In genomic region chr15:51191766-51192165, GRCh38 we compare ENCODE assay signal across 26 cellular contexts.
DNase-seq lines count a peak whose midpoint lies in the region; TF ChIP-seq lines count a peak whose summit lies in the region.
"Had no signal": no experiment of that assay in that cellular context is flagged by ENCODE, and none has a peak within 500 bp of the region (broad histone marks: within the 10 kb centered on the region; RNA-seq: fewer than 3 reads in every experiment).

No MANE protein-coding gene starts in this region.

- H3K36me3 ChIP-seq in mammary epithelial cell (ENCODE audit: insufficient read depth, low read length), result no peaks in the 10 kb centered on the region
- H3K36me3 ChIP-seq in spleen, result no peaks in the 10 kb centered on the region
- H3K36me3 ChIP-seq in WERI-Rb-1, result no peaks in the 10 kb centered on the region
- H3K36me3 ChIP-seq: left lung, suprapubic skin, vagina had no signal

- no TSS peak for BruUV-seq in mammary epithelial cell (replicated peaks; lab: Mats Ljungman, UMichigan)

- peak overlapping the region; percentile 21 to 35 (median 25) for H3K27ac Mint-ChIP-seq in nephron
- H3K27ac Mint-ChIP-seq: activated B cell treated with CpG ODN at 0.5 μM for 24 hours; activated naive CD4-positive, alpha-beta T cell treated with anti-CD3 and anti-CD28 coated beads, Interleukin-2, amount 50 U/mL, for 72 hours; activated T-helper 2 cell treated with anti-CD3 and anti-CD28 coated beads, Interferon-gamma antibody, Interleukin-2, Interleukin-4, amounts not matched to agents 10 μg/mL and 5 μg/mL and 100 μg/mL, durations not matched to agents 14 hours and 24 hours and 36 hours; CD4-positive, alpha-beta memory T cell; IgD-negative memory B cell; immature natural killer cell; stimulated activated effector memory CD8-positive, alpha-beta T cell treated with anti-CD3 and anti-CD28 coated beads, Interleukin-12 subunit alpha, Interleukin-12 subunit beta, amount 100 ng/mL, for 72 hours had no signal

- DNase-seq in NCI-H69 (lab: John Stamatoyannopoulos, UW) (peak; percentile 29), mammary epithelial cell (peak; percentile 81), spleen (no peak), WERI-Rb-1 (no peak), OCI-M1 (lab: John Stamatoyannopoulos, UW) (no peak), KBM-7 (no peak)
- DNase-seq: activated B cell treated with CpG ODN at 0.5 μM for 24 hours; activated CD4-positive, alpha-beta T cell treated with anti-CD3 and anti-CD28 coated beads, Interleukin-2, amount 50 U/mL, for 4 hours; activated CD8-positive, alpha-beta memory T cell treated with anti-CD3 and anti-CD28 coated beads, Interleukin-2, amount 50 U/mL, for 4 hours; CD4-positive, alpha-beta memory T cell; EL; HCEC 1CT; immature natural killer cell; left lung; NCI-H1417 treated with DMSO at 0.1 percent for 48 hours; NCI-H446; stimulated activated CD4-positive, alpha-beta T cell treated with anti-CD3 and anti-CD28 coated beads, Interleukin-2, amount 100 ng/mL, for 48 hours; SW 1271 had no signal

- TF ChIP-seq POLR2A in spleen (IDR thresholded peaks at IDR 0.05), result no peak

- H3K27me3 Mint-ChIP-seq in nephron (ENCODE audit: low read depth), result peaks cover 29% of the 10 kb centered on the region

- TF ChIP-seq CTCF in mammary epithelial cell (conservative IDR thresholded peaks at IDR 0.05 in 1 of 2, IDR thresholded peaks at IDR 0.05 in 1 of 2; ENCODE audit: extremely low read depth in 1 of 2, insufficient read depth in 1 of 2, low read depth in 1 of 2, low read length in 2 of 2) (no peak), nephron (IDR thresholded peaks at IDR 0.05; ENCODE audit: unreplicated experiment in 3 of 3) (no peak), spleen (IDR thresholded peaks at IDR 0.05 in 8 of 11, conservative IDR thresholded peaks at IDR 0.05 in 3 of 11) (no peak), WERI-Rb-1 (IDR thresholded peaks at IDR 0.05; ENCODE audit: low read depth, low read length) (no peak)

- peak overlapping the region; percentile 82 for H2AFZ ChIP-seq in mammary epithelial cell (ENCODE audit: low read depth, low read length)

- in situ Hi-C loops in mammary epithelial cell (cut with MboI; ENCODE audit: low sequenced_read_pairs in 2 of 2), result no loop called here
- in situ Hi-C loops in KBM-7 (cut with MboI; ENCODE audit: low pct_unique_long_range_greater_than_20kb, low sequenced_read_pairs), result no loop called here

- H3K4me2 ChIP-seq in mammary epithelial cell (ENCODE audit: insufficient read depth, low read depth, low read length), result peak overlapping the region; percentile 71

- no peaks in the 10 kb centered on the region for H4K20me1 ChIP-seq in mammary epithelial cell (ENCODE audit: insufficient read depth, low read length)

- H3K27ac ChIP-seq in mammary epithelial cell (ENCODE audit: insufficient read depth, low read depth, low read length) (peak overlapping the region; percentile 82), spleen (peak overlapping the region in 7 of 8 donors; percentile 46 to 79 (median 71)), WERI-Rb-1 (no peak overlapping the region)
- H3K27ac ChIP-seq: suprapubic skin, vagina had no signal

- H3K9me3 ChIP-seq in mammary epithelial cell (replicated peaks; ENCODE audit: insufficient read depth, low read length) (no peaks in the 10 kb centered on the region), spleen (no peaks in the 10 kb centered on the region), WERI-Rb-1 (ENCODE audit: severe bottlenecking) (no peaks in the 10 kb centered on the region)
- H3K9me3 ChIP-seq: left lung, suprapubic skin, vagina had no signal

- H3K4me3 Mint-ChIP-seq in nephron, result peak overlapping the region in 2 of 3 experiments; percentile 7 to 31
- H3K4me3 Mint-ChIP-seq: activated B cell treated with CpG ODN at 0.5 μM for 24 hours; CD4-positive, alpha-beta memory T cell; central memory CD8-positive, alpha-beta T cell; IgD-negative memory B cell; immature natural killer cell; stimulated activated effector memory CD8-positive, alpha-beta T cell treated with anti-CD3 and anti-CD28 coated beads, Interleukin-12 subunit alpha, Interleukin-12 subunit beta, amount 100 ng/mL, for 72 hours had no signal

- H3K4me1 Mint-ChIP-seq in nephron, result peaks cover 60% of the 10 kb centered on the region
- H3K4me1 Mint-ChIP-seq: activated B cell treated with CpG ODN at 0.5 μM for 24 hours; central memory CD8-positive, alpha-beta T cell; immature natural killer cell; stimulated activated effector memory CD8-positive, alpha-beta T cell treated with anti-CD3 and anti-CD28 coated beads, Interleukin-12 subunit alpha, Interleukin-12 subunit beta, amount 100 ng/mL, for 72 hours had no signal

- no peaks in the 10 kb centered on the region for H3K36me3 Mint-ChIP-seq in nephron (ENCODE audit: low read depth)
- H3K36me3 Mint-ChIP-seq: activated naive CD4-positive, alpha-beta T cell treated with anti-CD3 and anti-CD28 coated beads, Interleukin-2, amount 50 U/mL, for 72 hours; CD4-positive, alpha-beta memory T cell; IgD-negative memory B cell; immature natural killer cell; stimulated activated effector memory CD8-positive, alpha-beta T cell treated with anti-CD3 and anti-CD28 coated beads, Interleukin-12 subunit alpha, Interleukin-12 subunit beta, amount 100 ng/mL, for 72 hours had no signal

- WGBS in mammary epithelial cell (ENCODE audit: low coverage, missing lambda C conversion rate), result 4% methylated on average over 4 of the region's 9 CpGs
- 61 to 69% (median 67%) methylated on average over 9 of the region's 9 CpGs for WGBS in spleen, 5 donors

- H3K4me3 ChIP-seq in mammary epithelial cell (replicated peaks in 1 of 3; ENCODE audit: insufficient read depth in 1 of 3, low read depth in 2 of 3, low read length in 3 of 3) (peak overlapping the region in 1 of 3 experiments; percentile 23), spleen (no peak overlapping the region), WERI-Rb-1 (ENCODE audit: low read depth, low read length) (no peak overlapping the region)
- H3K4me3 ChIP-seq: left lung, suprapubic skin, vagina had no signal

- dilution Hi-C loops in mammary epithelial cell (cut with HindIII; ENCODE audit: low sequenced_read_pairs), result no loop called here

- H3K9me3 Mint-ChIP-seq in nephron, result no peaks in the 10 kb centered on the region
- H3K9me3 Mint-ChIP-seq: activated B cell treated with CpG ODN at 0.5 μM for 24 hours; activated naive CD4-positive, alpha-beta T cell treated with anti-CD3 and anti-CD28 coated beads, Interleukin-2, amount 50 U/mL, for 72 hours; activated T-helper 2 cell treated with anti-CD3 and anti-CD28 coated beads, Interferon-gamma antibody, Interleukin-2, Interleukin-4, amounts not matched to agents 10 μg/mL and 5 μg/mL and 100 μg/mL, durations not matched to agents 14 hours and 24 hours and 36 hours; central memory CD8-positive, alpha-beta T cell; IgD-negative memory B cell; immature natural killer cell; stimulated activated effector memory CD8-positive, alpha-beta T cell treated with anti-CD3 and anti-CD28 coated beads, Interleukin-12 subunit alpha, Interleukin-12 subunit beta, amount 100 ng/mL, for 72 hours had no signal

- no peaks in the 10 kb centered on the region for H3K27me3 ChIP-seq in mammary epithelial cell (ENCODE audit: insufficient read depth, low read length)
- H3K27me3 ChIP-seq in spleen (replicated peaks in 1 of 7), result peaks cover 0 to 36% (median 5%) of the 10 kb centered on the region in 7 donors
- no peaks in the 10 kb centered on the region for H3K27me3 ChIP-seq in WERI-Rb-1 (ENCODE audit: insufficient read depth, low read depth, severe bottlenecking)
- H3K27me3 ChIP-seq: vagina had no signal

- intact Hi-C loops in mammary epithelial cell (cut with micrococcal nuclease), result loop anchor here (1.0 to 2.0 kb wide), 5 partner anchors 28 to 282 kb away; no protein-coding TSS in a partner anchor
- intact Hi-C loops in spleen (cut with DNase I; ENCODE audit: low total_unique reads), result loop anchor here (10.0 kb wide), 1 partner anchor 277 kb away; no protein-coding TSS in a partner anchor

- H3K4me1 ChIP-seq in mammary epithelial cell (ENCODE audit: insufficient read depth, low read length) (peaks cover 29% of the 10 kb centered on the region), spleen (peaks cover 0 to 69% (median 46%) of the 10 kb centered on the region in 6 donors)

- peak overlapping the region; percentile 52 for H3K9ac ChIP-seq in mammary epithelial cell (ENCODE audit: insufficient read depth, low read length)

- CTCF ChIA-PET in mammary epithelial cell (lab: Charles Lee; ENCODE audit: low non-redundant PET), result interaction anchor here (0.6 to 1.6 kb wide), 3 partner anchors 26 to 184 kb away, joined by 6 to 28 read pairs (median 7); no protein-coding TSS in a partner anchor

- H3K79me2 ChIP-seq in mammary epithelial cell (ENCODE audit: insufficient read depth, low read length), result no peaks in the 10 kb centered on the region

Comparison
In these comparisons a context has a peak if more than half of its experiments do, and no peak if none do; other contexts are left out.
1. DNase-seq: peak in NCI-H69 (single experiment) and mammary epithelial cell (single experiment); none in spleen (single experiment), WERI-Rb-1 (single experiment), OCI-M1 (single experiment) and KBM-7 (single experiment).